8 cellular contexts compared by ENCODE assay signal in genomic region chr17:28725660-28726395, GRCh38. TPM values are rescaled to one million over a fixed set of nuclear protein-coding genes. Genes with fewer than 3 reads are reported as not detected.
DNase-seq lines count a peak whose midpoint lies in the region; ATAC-seq lines count a peak whose summit lies in the region.

TSS of gene TLCD1 (minus strand) at chr17:28726233. CDS start at chr17:28726097, 136 bp downstream.

- H3K4me1 Mint-ChIP-seq in T-helper 17 cell (peaks cover 56% of the 10 kb centered on the region), immature natural killer cell (peaks cover 49 to 60% of the 10 kb centered on the region in 2 donors)

- peak within 1 kb of the TSS; percentile 97 for H3K4me3 Mint-ChIP-seq in T-helper 17 cell
- H3K4me3 Mint-ChIP-seq in immature natural killer cell, result peak within 1 kb of the TSS; percentile 93 to 98 (median 94)

- peak within 1 kb of the TSS; percentile 7 to 90 (median 83); a peak in 21 of 22 replicates for H3K27ac ChIP-seq in BLaER1 treated with 17β-estradiol and CSF1 and Interleukin-3, amounts not matched to agents 10 nM and 100 nM

- peaks cover 72 to 79% (median 76%) of the 10 kb centered on the region in 10 experiments for H3K4me1 ChIP-seq in BLaER1 treated with 17β-estradiol and CSF1 and Interleukin-3, amounts not matched to agents 10 nM and 100 nM

- H3K36me3 Mint-ChIP-seq in T-helper 17 cell (ENCODE audit: low read depth), result peaks cover 3% of the 10 kb centered on the region
- peaks cover 6 to 25% (median 10%) of the 10 kb centered on the region in 3 donors for H3K36me3 Mint-ChIP-seq in immature natural killer cell

- H4K20me1 ChIP-seq in BLaER1 treated with 17β-estradiol and CSF1 and Interleukin-3, amounts not matched to agents 10 nM and 100 nM, result peaks cover 42 to 51% (median 50%) of the 10 kb centered on the region in 11 experiments

- H3K27me3 ChIP-seq in BLaER1 treated with 17β-estradiol and CSF1 and Interleukin-3, amounts not matched to agents 10 nM and 100 nM, result no peaks in the 10 kb centered on the region

- H3K9me3 Mint-ChIP-seq in immature natural killer cell, result no peaks in the 10 kb centered on the region

- ATAC-seq in GM19455 (IDR thresholded peaks at IDR 0.05; ENCODE audit: unreplicated experiment) (peak; percentile 10), T-helper 17 cell (peak; percentile 8), GM21367 (IDR thresholded peaks at IDR 0.05; ENCODE audit: unreplicated experiment) (no peak)

- peak; percentile 77 for DNase-seq in NCI-H1436 (lab: John Stamatoyannopoulos, UW)
- DNase-seq in T-helper 17 cell, result peak in 2 of 3 donors; percentile 65 to 68
- DNase-seq in T47D (ENCODE audit: low read depth in 1 of 2, low spot score in 1 of 2), result peak; percentile 74 to 88
- DNase-seq in immature natural killer cell, result peak in 2 of 3 donors; percentile 43 to 63
- DNase-seq in stimulated activated CD4-positive, alpha-beta T cell treated with anti-CD3 and anti-CD28 coated beads, Interleukin-12 subunit alpha, Interleukin-12 subunit beta, amount 100 ng/mL, for 48 hours (ENCODE audit: low read depth in 2 of 3, low spot score in 1 of 3), result peak in 2 of 3 donors; percentile 43 to 69

- peak within 1 kb of the TSS; percentile 100 for H3K27ac Mint-ChIP-seq in T-helper 17 cell
- H3K27ac Mint-ChIP-seq in immature natural killer cell, result peak within 1 kb of the TSS; percentile 23 to 98 (median 78)

- H3K27me3 Mint-ChIP-seq in T-helper 17 cell, result no peaks in the 10 kb centered on the region
- peaks cover 7 to 16% (median 10%) of the 10 kb centered on the region in 3 donors for H3K27me3 Mint-ChIP-seq in immature natural killer cell (ENCODE audit: low read depth in 3 of 3)

- peak within 1 kb of the TSS; percentile 75 to 99 (median 96) for H3K9ac ChIP-seq in BLaER1 treated with 17β-estradiol and CSF1 and Interleukin-3, amounts not matched to agents 10 nM and 100 nM

- in situ Hi-C loops in T47D (cut with HindIII; ENCODE audit: low pct_unique_long_range_greater_than_20kb, low sequenced_read_pairs), result no loop called here

- peak within 1 kb of the TSS; percentile 63 to 87 (median 78) for H3K4me3 ChIP-seq in BLaER1 treated with 17β-estradiol and CSF1 and Interleukin-3, amounts not matched to agents 10 nM and 100 nM

- peak within 1 kb of the TSS; percentile 90 to 100 (median 100) for H3K4me2 ChIP-seq in BLaER1 treated with 17β-estradiol and CSF1 and Interleukin-3, amounts not matched to agents 10 nM and 100 nM

- no peaks in the 10 kb centered on the region for H3K9me3 ChIP-seq in BLaER1 treated with 17β-estradiol and CSF1 and Interleukin-3, amounts not matched to agents 10 nM and 100 nM (replicated peaks in 1 of 11)
- peaks cover 3% of the 10 kb centered on the region for H3K9me3 ChIP-seq in T-helper 17 cell (ENCODE audit: control insufficient read depth, low read length, poor library complexity, severe bottlenecking)

- H3K36me3 ChIP-seq in BLaER1 treated with 17β-estradiol and CSF1 and Interleukin-3, amounts not matched to agents 10 nM and 100 nM, result peaks cover 39 to 43% (median 41%) of the 10 kb centered on the region in 11 experiments

RNA-seq across cellular contexts. Expression of gene TLCD1, which starts in this region (rescaled TPM):
- 1 to 10 TPM; 1.1 to 1.4 TPM for total RNA-seq in T-helper 17 cell
- polyA plus RNA-seq in immature natural killer cell, result not detected

Comparison
In these comparisons a context has a peak if more than half of its experiments do, and no peak if none do; other contexts are left out.
1. Peak in DNase-seq in immature natural killer cell; RNA of the gene not detected or under 1 TPM.